8 cellular contexts compared by ENCODE assay signal in genomic region chr22:44326549-44326881, GRCh38. TPM values are rescaled to one million over a fixed set of nuclear protein-coding genes. Genes with fewer than 3 reads are reported as not detected.
DNase-seq lines count a peak whose midpoint lies in the region; ATAC-seq, FAIRE-seq and TF ChIP-seq lines count a peak whose summit lies in the region.

No MANE protein-coding gene starts in this region.

- H3K27me3 ChIP-seq in heart right ventricle (peaks cover 8 to 44% (median 23%) of the 10 kb centered on the region in 7 donors), ascending aorta (peaks cover 9% of the 10 kb centered on the region), upper lobe of left lung (peaks cover 0 to 20% (median 14%) of the 10 kb centered on the region in 4 donors), small intestine (ENCODE audit: control insufficient read depth in 2 of 2, insufficient read depth in 2 of 2, low read length in 2 of 2) (peaks cover 4 to 9% of the 10 kb centered on the region in 2 donors)

- H3K9me3 Mint-ChIP-seq in mesothelial cell of epicardium = no peaks in the 10 kb centered on the region
- H3K9me3 Mint-ChIP-seq in activated CD4-positive, alpha-beta memory T cell treated with anti-CD3 and anti-CD28 coated beads for 36 hours = no peaks in the 10 kb centered on the region

- H3K27ac ChIP-seq in heart right ventricle = peak overlapping the region in 4 of 10 donors; percentile 46 to 72 (median 58)
- no peak overlapping the region for H3K27ac ChIP-seq in ascending aorta
- no peak overlapping the region for H3K27ac ChIP-seq in upper lobe of left lung
- no peak overlapping the region for H3K27ac ChIP-seq in small intestine (ENCODE audit: low read depth in 1 of 2, low read length in 1 of 2)

- H3K4me3 ChIP-seq in heart right ventricle (peak overlapping the region in 9 of 10 donors; percentile 32 to 67 (median 57)), ascending aorta (peak overlapping the region; percentile 62 to 64), upper lobe of left lung (peak overlapping the region in 3 of 4 donors; percentile 41 to 60 (median 50)), small intestine (ENCODE audit: low read depth in 1 of 2, low read length in 2 of 2) (no peak overlapping the region)

- peaks cover 82% of the 10 kb centered on the region for H3K27me3 Mint-ChIP-seq in mesothelial cell of epicardium (ENCODE audit: low read depth)
- H3K27me3 Mint-ChIP-seq in activated CD4-positive, alpha-beta memory T cell treated with anti-CD3 and anti-CD28 coated beads for 36 hours = peaks cover 58% of the 10 kb centered on the region

- H3K36me3 Mint-ChIP-seq in mesothelial cell of epicardium = no peaks in the 10 kb centered on the region
- no peaks in the 10 kb centered on the region for H3K36me3 Mint-ChIP-seq in activated CD4-positive, alpha-beta memory T cell treated with anti-CD3 and anti-CD28 coated beads for 36 hours

- H3K27ac Mint-ChIP-seq in mesothelial cell of epicardium = no peak overlapping the region
- no peak overlapping the region for H3K27ac Mint-ChIP-seq in activated CD4-positive, alpha-beta memory T cell treated with anti-CD3 and anti-CD28 coated beads for 36 hours

- TF ChIP-seq CTCF in heart right ventricle (IDR thresholded peaks at IDR 0.05) = no peak
- no peak for TF ChIP-seq CTCF in ascending aorta (IDR thresholded peaks at IDR 0.05)
- no peak for TF ChIP-seq CTCF in mesothelial cell of epicardium (IDR thresholded peaks at IDR 0.05; ENCODE audit: unreplicated experiment)
- TF ChIP-seq CTCF in upper lobe of left lung (IDR thresholded peaks at IDR 0.05) = no peak

- FAIRE-seq in small intestine (lab: Jason Lieb, UNC) = no peak

- intact Hi-C loops in heart right ventricle (cut with DNase I) (loop anchor here in 1 of 10 donors (10.0 kb wide), 1 partner anchor 232 kb away; no protein-coding TSS in a partner anchor), cardiac septum (cut with DNase I) (no loop called here), ascending aorta (cut with DNase I) (loop anchor here (10.0 kb wide), 1 partner anchor 242 kb away; no protein-coding TSS in a partner anchor)
- intact Hi-C loops in activated CD4-positive, alpha-beta memory T cell treated with anti-CD3 and anti-CD28 coated beads for 36 hours (cut with micrococcal nuclease) = no loop called here

- TF ChIP-seq EP300 in upper lobe of left lung (IDR thresholded peaks at IDR 0.05) = no peak

- H3K4me1 Mint-ChIP-seq in mesothelial cell of epicardium = peaks cover 2% of the 10 kb centered on the region
- H3K4me1 Mint-ChIP-seq in activated CD4-positive, alpha-beta memory T cell treated with anti-CD3 and anti-CD28 coated beads for 36 hours (ENCODE audit: low read depth) = peaks cover 17% of the 10 kb centered on the region

- H3K36me3 ChIP-seq in heart right ventricle = no peaks in the 10 kb centered on the region
- H3K36me3 ChIP-seq in ascending aorta = no peaks in the 10 kb centered on the region
- H3K36me3 ChIP-seq in upper lobe of left lung = no peaks in the 10 kb centered on the region
- H3K36me3 ChIP-seq in small intestine (ENCODE audit: control insufficient read depth in 2 of 2, insufficient read depth in 2 of 2, low read length in 2 of 2) = no peaks in the 10 kb centered on the region

- DNase-seq in heart right ventricle (no peak), cardiac septum (ENCODE audit: low spot score) (no peak), ascending aorta (ENCODE audit: low spot score in 2 of 2) (no peak), mesothelial cell of epicardium (ENCODE audit: low spot score in 2 of 2, unreplicated experiment in 2 of 2) (no peak), upper lobe of left lung (no peak), small intestine (no peak), occipital lobe (lab: John Stamatoyannopoulos, UW) (no peak)
- DNase-seq in activated CD4-positive, alpha-beta memory T cell treated with anti-CD3 and anti-CD28 coated beads for 36 hours = no peak

- CTCF ChIA-PET in activated CD4-positive, alpha-beta memory T cell treated with anti-CD3 and anti-CD28 coated beads for 36 hours (lab: Charles Lee) = interaction anchor here (1.0 kb wide), 1 partner anchor 333 kb away, joined by 7 read pairs; no protein-coding TSS in a partner anchor

- peak overlapping the region; percentile 33 for H3K4me3 Mint-ChIP-seq in mesothelial cell of epicardium
- H3K4me3 Mint-ChIP-seq in activated CD4-positive, alpha-beta memory T cell treated with anti-CD3 and anti-CD28 coated beads for 36 hours = no peak overlapping the region

- H3K4me1 ChIP-seq in heart right ventricle (peaks cover 4 to 21% (median 15%) of the 10 kb centered on the region in 9 donors), ascending aorta (peaks cover 3 to 8% of the 10 kb centered on the region in 2 donors), upper lobe of left lung (peaks cover 8 to 43% (median 22%) of the 10 kb centered on the region in 4 donors), small intestine (ENCODE audit: control insufficient read depth in 2 of 2, insufficient read depth in 1 of 2, low read depth in 1 of 2, low read length in 1 of 2) (no peaks in the 10 kb centered on the region)

- POLR2A ChIA-PET in activated CD4-positive, alpha-beta memory T cell treated with anti-CD3 and anti-CD28 coated beads for 36 hours (lab: Charles Lee) = no interaction called here

- TF ChIP-seq POLR2A in upper lobe of left lung (IDR thresholded peaks at IDR 0.05) = no peak

- WGBS in heart right ventricle, 2 donors = 73 to 77% methylated on average over 7 of the region's 7 CpGs
- WGBS in upper lobe of left lung, 2 donors = 78 to 88% methylated on average over 7 of the region's 7 CpGs
- 61 to 79% (median 73%) methylated on average over 7 of the region's 7 CpGs for whole genome bisulfite sequencing in small intestine, 3 donors

- ATAC-seq in heart right ventricle (no peak), upper lobe of left lung (ENCODE audit: low FRiP score in 2 of 2) (no peak)

- H3K9me3 ChIP-seq in heart right ventricle (no peaks in the 10 kb centered on the region), ascending aorta (no peaks in the 10 kb centered on the region), upper lobe of left lung (no peaks in the 10 kb centered on the region), small intestine (ENCODE audit: control insufficient read depth, low read depth) (no peaks in the 10 kb centered on the region)

RNA-seq across cellular contexts. Expression of gene SHISAL1, which starts 13.8 kb away (rescaled TPM):
- total RNA-seq in heart right ventricle = 1 to 10 TPM in 4 of 10 donors, under 1 TPM in 6; 0.15 to 1.7 (median 0.78) TPM
- under 1 TPM; 0.37 to 0.43 TPM for polyA plus RNA-seq in heart right ventricle
- 0.70 TPM for total RNA-seq in cardiac septum
- 1.6 TPM for total RNA-seq in ascending aorta
- total RNA-seq in mesothelial cell of epicardium = 0.58 to 0.72 TPM (median 0.62 TPM) in 3 replicates
- total RNA-seq in upper lobe of left lung = 1 to 10 TPM in 1 of 6 donors, under 1 TPM in 4, not detected in 1; 0.11 to 1.0 (median 0.20) TPM
- total RNA-seq in activated CD4-positive, alpha-beta memory T cell treated with anti-CD3 and anti-CD28 coated beads for 36 hours = not detected
- polyA plus RNA-seq in small intestine = 1 to 10 TPM in 1 of 3 donors, under 1 TPM in 2; under 0.01 to 1.2 (median 0.54) TPM
- total RNA-seq in occipital lobe = 13.9 TPM

Comparison
In these comparisons a context has a peak if more than half of its experiments do, and no peak if none do; other contexts are left out.
1. H3K4me3 ChIP-seq: peak in heart right ventricle (9 of 10), ascending aorta (2 of 2) and upper lobe of left lung (3 of 4); none in small intestine (0 of 2).